In the genomic region with DNA sequence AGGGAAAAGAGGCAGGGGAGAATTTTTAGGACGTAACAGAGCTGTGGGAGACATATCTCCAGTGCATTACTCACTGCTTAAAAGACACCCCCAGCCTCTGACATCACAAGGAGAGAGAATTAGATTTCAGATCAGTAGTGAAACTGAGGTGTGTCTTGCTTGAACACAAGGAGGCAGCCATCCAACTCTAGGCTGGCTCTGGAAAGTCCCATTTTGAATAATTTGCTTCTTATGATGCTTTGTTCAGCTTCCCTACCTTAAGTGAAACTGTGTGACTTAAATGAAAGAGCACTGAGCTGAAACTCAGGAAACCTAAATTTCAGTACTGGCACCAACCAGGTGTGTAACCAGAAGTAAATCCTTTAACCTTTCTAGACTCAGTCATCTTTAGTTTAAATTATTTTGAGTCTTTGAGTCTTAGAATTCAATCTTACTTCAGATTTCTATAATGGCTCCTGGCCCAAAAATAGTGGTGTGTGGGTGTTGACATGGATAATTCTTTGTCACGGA, we compare ENCODE assay signal across 8 cellular contexts.
DNase-seq lines count a peak whose midpoint lies in the region; ATAC-seq and TF ChIP-seq lines count a peak whose summit lies in the region.

No MANE protein-coding gene starts in this region.

- ATAC-seq in GM18858 (IDR thresholded peaks at IDR 0.05; ENCODE audit: unreplicated experiment): peak; percentile 80
- peak; percentile 72 for ATAC-seq in HG02840 (IDR thresholded peaks at IDR 0.05; ENCODE audit: low FRiP score, unreplicated experiment)
- peak; percentile 77 to 96 (median 84) for ATAC-seq in T-cell (replicated peaks in 1 of 4)

- peak; percentile 32 for TF ChIP-seq CTCF in cardiac fibroblast (IDR thresholded peaks at IDR 0.05; ENCODE audit: low read depth, low read length)
- TF ChIP-seq CTCF in retinal pigment epithelial cell (conservative IDR thresholded peaks at IDR 0.05; ENCODE audit: low read depth, low read length): peak; percentile 33

- CTCF ChIA-PET in T-cell (lab: Charles Lee): interaction anchor here (0.6 to 2.4 kb wide), 20 partner anchors 9 to 863 kb away, joined by 3 to 24 read pairs (median 4); no protein-coding TSS in a partner anchor

- no peaks in the 10 kb centered on the region for H3K9me3 Mint-ChIP-seq in T-cell

- peaks cover 87 to 94% (median 88%) of the 10 kb centered on the region in 3 donors for H3K4me1 Mint-ChIP-seq in T-cell

- H3K4me3 ChIP-seq in cardiac fibroblast (replicated peaks in 1 of 2; ENCODE audit: low read depth in 2 of 2, low read length in 2 of 2) (no peak overlapping the region), retinal pigment epithelial cell (ENCODE audit: low read length) (no peak overlapping the region)

- H3K27ac Mint-ChIP-seq in T-cell: peak overlapping the region; percentile 84 to 87

- peak overlapping the region in 1 of 3 donors; percentile 23 for H3K4me3 Mint-ChIP-seq in T-cell

- no peaks in the 10 kb centered on the region for H3K27me3 Mint-ChIP-seq in T-cell

- DNase-seq in T-cell (peak in 33 of 34 experiments; percentile 25 to 76 (median 58)), cardiac fibroblast (ENCODE audit: low read depth in 2 of 2) (peak; percentile 84 to 91), retinal pigment epithelial cell (ENCODE audit: low read depth) (peak; percentile 62), NCI-H510A (lab: John Stamatoyannopoulos, UW) (no peak), SKM-1 treated with dmso at 0.1 percent for 144 hours (lab: John Stamatoyannopoulos, UW; ENCODE audit: unreplicated experiment) (no peak), inferior parietal cortex (ENCODE audit: extremely low spot score) (no peak)

- no peaks in the 10 kb centered on the region for H3K36me3 Mint-ChIP-seq in T-cell

- POLR2A ChIA-PET in T-cell (lab: Charles Lee): interaction anchor here (0.6 to 1.9 kb wide), 9 partner anchors 16 to 68 kb away, joined by 3 to 12 read pairs (median 4); no protein-coding TSS in a partner anchor

Comparison
In these comparisons a context has a peak if more than half of its experiments do, and no peak if none do; other contexts are left out.
1. DNase-seq: peak in T-cell (33 of 34), cardiac fibroblast (2 of 2) and retinal pigment epithelial cell (single experiment); none in NCI-H510A (single experiment), SKM-1 treated with dmso at 0.1 percent for 144 hours (single experiment) and inferior parietal cortex (single experiment).
2. Peak in every context shown above with its lines, with median percentiles within 50 percentile points of each other: ATAC-seq.